Comparison of ENCODE assay signal across 19 cellular contexts in genomic region chr10:113496124-113496523, GRCh38. TPM values are rescaled to one million over a fixed set of nuclear protein-coding genes. Genes with fewer than 3 reads are reported as not detected.
"Had no signal": no experiment of that assay in that cellular context is flagged by ENCODE, and none has a peak within 500 bp of the region (broad histone marks: within the 10 kb centered on the region; RNA-seq: fewer than 3 reads in every experiment).

No MANE protein-coding gene starts in this region.

- H3K27me3 ChIP-seq: adrenal gland, colonic mucosa had no signal

- H3K36me3 ChIP-seq: adrenal gland, colonic mucosa had no signal

- H3K9me3 ChIP-seq: adrenal gland, colonic mucosa, mucosa of descending colon, psoas muscle had no signal

- DNase-seq: activated CD4-positive, alpha-beta T cell treated with anti-CD3 and anti-CD28 coated beads for 4 hours; activated CD8-positive, alpha-beta T cell treated with anti-CD3 and anti-CD28 coated beads, Interleukin-2, amount 10 ng/mL, durations not matched to agents 7 days and 5 days; activated naive CD4-positive, alpha-beta T cell treated with anti-CD3 and anti-CD28 coated beads, Interleukin-2, amount 10 ng/mL, durations not matched to agents 7 days and 5 days; adrenal gland; caudate nucleus; colonic mucosa; effector CD8-positive, alpha-beta T cell; hippocampal formation; natural killer cell; stimulated activated CD4-positive, alpha-beta T cell treated with anti-CD3 and anti-CD28 coated beads, Interleukin-15, amount 100 ng/mL, for 24 hours; T-cell; T1000; trophoblast cell had no signal

- H3K4me3 ChIP-seq: adrenal gland, colonic mucosa, mucosa of descending colon, psoas muscle had no signal

- H3K4me1 ChIP-seq: colonic mucosa, psoas muscle had no signal

- ATAC-seq: activated CD8-positive, alpha-beta T cell treated with anti-CD3 and anti-CD28 coated beads, Interleukin-2, amount 10 ng/mL, durations not matched to agents 7 days and 5 days; mucosa of descending colon; natural killer cell; psoas muscle; T-cell had no signal

- H3K27ac ChIP-seq: colonic mucosa, psoas muscle, VCaP had no signal

RNA-seq across cellular contexts. Expression of gene HABP2, which starts 56.7 kb away (rescaled TPM):
- total RNA-seq: activated CD8-positive, alpha-beta T cell treated with anti-CD3 and anti-CD28 coated beads, Interleukin-2, amount 10 ng/mL, durations not matched to agents 7 days and 5 days; lung microvascular endothelial cell; mucosa of descending colon; natural killer cell; omental fat pad; SK-MEL-5 had no signal
